In the genomic region with DNA sequence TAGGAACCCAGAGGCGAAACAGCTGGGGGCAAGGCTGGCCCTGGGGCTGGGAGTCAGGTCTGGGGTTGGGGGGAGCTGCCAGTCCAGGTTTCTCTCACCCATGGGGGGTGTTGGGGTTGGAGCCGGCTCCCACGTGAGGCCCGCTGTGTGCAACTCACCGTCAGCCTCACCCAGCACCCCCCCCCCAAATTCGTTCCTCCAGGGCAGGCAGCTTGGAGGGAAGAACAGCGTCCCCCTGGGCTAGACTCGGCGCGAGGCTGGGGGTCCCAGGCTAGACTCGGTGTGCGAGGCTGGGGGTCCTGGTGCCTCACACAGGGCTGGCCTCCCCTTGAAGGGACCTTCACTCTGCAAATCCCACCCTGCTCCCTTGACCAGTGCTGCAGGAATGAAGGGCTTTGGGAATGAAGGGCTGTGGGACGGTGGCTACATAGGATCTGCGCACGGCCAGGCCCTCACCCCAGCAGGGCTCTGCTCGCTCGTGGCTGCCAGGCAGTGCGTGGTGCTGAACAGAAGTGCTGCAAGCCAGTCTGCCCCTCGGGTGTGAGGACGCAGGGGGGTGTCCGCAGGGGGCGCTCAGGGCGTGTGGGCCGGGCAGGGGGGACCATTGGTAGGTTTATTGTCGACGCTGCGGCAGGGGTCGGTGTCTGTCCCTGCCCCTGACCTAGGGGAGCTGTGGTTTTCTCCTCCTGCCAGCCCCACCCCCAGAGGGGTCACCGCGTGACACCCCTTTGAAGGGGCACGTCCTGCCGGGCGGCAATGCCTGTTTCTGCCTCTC, we compare ENCODE assay signal across 20 cellular contexts.
"Had no signal": no experiment of that assay in that cellular context is flagged by ENCODE, and none has a peak within 500 bp of the region (broad histone marks: within the 10 kb centered on the region; RNA-seq: fewer than 3 reads in every experiment).

No MANE protein-coding gene starts in this region.

- H3K4me1 Mint-ChIP-seq: activated B cell treated with CpG ODN at 0.5 μM for 24 hours; activated CD4-positive, alpha-beta T cell treated with anti-CD3 and anti-CD28 coated beads, Interleukin-2, amount 10 ng/mL, durations not matched to agents 24 days and 14 days; memory B cell had no signal

- H3K27me3 Mint-ChIP-seq: activated B cell treated with CpG ODN at 0.5 μM for 24 hours; activated CD4-positive, alpha-beta T cell treated with anti-CD3 and anti-CD28 coated beads, Interleukin-2, amount 10 ng/mL, durations not matched to agents 24 days and 14 days; naive thymus-derived CD4-positive, alpha-beta T cell had no signal

- H3K27me3 ChIP-seq: vagina had no signal

- H3K36me3 Mint-ChIP-seq: memory B cell had no signal

- H3K4me3 Mint-ChIP-seq: activated B cell treated with CpG ODN at 0.5 μM for 24 hours; activated CD4-positive, alpha-beta T cell treated with anti-CD3 and anti-CD28 coated beads, Interleukin-2, amount 10 ng/mL, durations not matched to agents 24 days and 14 days; dendritic cell treated with granulocyte-macrophage colony-stimulating factor and Interleukin-4, amounts not matched to agents 40 ng/mL and 50 ng/mL, for 4 days; memory B cell; naive thymus-derived CD4-positive, alpha-beta T cell; stimulated activated memory B cell treated with anti-CD40 and anti-IgM and Interleukin-4, amounts not matched to agents 10 μg/mL and 1 μg/mL and 100 μg/mL, for 72 hours had no signal

- DNase-seq: activated B cell treated with CpG ODN at 0.5 μM for 24 hours; activated CD4-positive, alpha-beta T cell treated with anti-CD3 and anti-CD28 coated beads, Interleukin-2, amount 10 ng/mL, durations not matched to agents 24 days and 14 days; activated CD8-positive, alpha-beta memory T cell treated with anti-CD3 and anti-CD28 coated beads for 24 hours; activated naive CD4-positive, alpha-beta T cell treated with Interleukin-2 at 50 U/mL for 16 hours; aorta; effector memory CD4-positive, alpha-beta T cell; foreskin fibroblast; hippocampal formation; left ventricle myocardium superior; mucosa of descending colon; naive thymus-derived CD4-positive, alpha-beta T cell; stimulated activated CD4-positive, alpha-beta T cell treated with anti-CD3 and anti-CD28 coated beads, Interleukin-2, amount 100 ng/mL, for 48 hours; transverse colon had no signal

- H3K4me3 ChIP-seq: breast epithelium, mucosa of descending colon, transverse colon, vagina had no signal

- H3K9me3 Mint-ChIP-seq: activated B cell treated with CpG ODN at 0.5 μM for 24 hours; activated CD4-positive, alpha-beta T cell treated with anti-CD3 and anti-CD28 coated beads, Interleukin-2, amount 10 ng/mL, durations not matched to agents 24 days and 14 days; dendritic cell treated with granulocyte-macrophage colony-stimulating factor and Interleukin-4, amounts not matched to agents 40 ng/mL and 50 ng/mL, for 4 days; memory B cell; naive thymus-derived CD4-positive, alpha-beta T cell; stimulated activated memory B cell treated with anti-CD40 and anti-IgM and Interleukin-4, amounts not matched to agents 10 μg/mL and 1 μg/mL and 100 μg/mL, for 72 hours had no signal

- ATAC-seq: naive thymus-derived CD4-positive, alpha-beta T cell; stimulated activated memory B cell treated with anti-CD40 and anti-IgM and Interleukin-4, amounts not matched to agents 10 μg/mL and 1 μg/mL and 100 μg/mL, for 72 hours had no signal

- H3K27ac ChIP-seq: breast epithelium, neutrophil, transverse colon, vagina had no signal

- H3K27ac Mint-ChIP-seq: activated B cell treated with CpG ODN at 0.5 μM for 24 hours; activated CD4-positive, alpha-beta T cell treated with anti-CD3 and anti-CD28 coated beads, Interleukin-2, amount 10 ng/mL, durations not matched to agents 24 days and 14 days; dendritic cell treated with granulocyte-macrophage colony-stimulating factor and Interleukin-4, amounts not matched to agents 40 ng/mL and 50 ng/mL, for 4 days; memory B cell; naive thymus-derived CD4-positive, alpha-beta T cell; stimulated activated memory B cell treated with anti-CD40 and anti-IgM and Interleukin-4, amounts not matched to agents 10 μg/mL and 1 μg/mL and 100 μg/mL, for 72 hours had no signal

- FAIRE-seq: TTC549 had no signal

- H3K36me3 ChIP-seq: breast epithelium, transverse colon, vagina had no signal

- H3K9me3 ChIP-seq: breast epithelium, mucosa of descending colon, neutrophil, transverse colon, vagina had no signal

- H3K4me1 ChIP-seq: breast epithelium, transverse colon, vagina had no signal
